ENCODE assay signal across 20 cellular contexts in genomic region chr5:178418031-178418430, GRCh38.
"Had no signal": no experiment of that assay in that cellular context is flagged by ENCODE, and none has a peak within 500 bp of the region (broad histone marks: within the 10 kb centered on the region; RNA-seq: fewer than 3 reads in every experiment).

No MANE protein-coding gene starts in this region.

- H3K4me3 ChIP-seq: SJSA1, SK-N-MC had no signal

- H3K4me1 Mint-ChIP-seq: IgD-negative memory B cell had no signal

- H3K27me3 ChIP-seq: SJSA1 had no signal

- H3K27ac ChIP-seq: SJSA1, SK-N-MC had no signal

- H3K4me1 ChIP-seq: SJSA1 had no signal

- DNase-seq: MV-4-11, NCI-H1048, NCI-H1105, NCI-H1417, NCI-H1436 treated with DMSO at 0.1 percent for 48 hours, NCI-H1694, NCI-H187 treated with DMSO at 0.1 percent for 48 hours, NCI-H2029 treated with DMSO at 0.1 percent for 48 hours, NCI-H2171 treated with DMSO at 0.1 percent for 48 hours, NCI-H345, NCI-H524, NCI-H69, NCI-H774, Right ventricle myocardium superior, RPMI8226, SIG-M5 had no signal

- FAIRE-seq: RCC 7860 had no signal

- H3K27ac Mint-ChIP-seq: IgD-negative memory B cell had no signal

- H3K36me3 Mint-ChIP-seq: IgD-negative memory B cell had no signal

- H3K4me3 Mint-ChIP-seq: IgD-negative memory B cell had no signal

- H3K9me3 Mint-ChIP-seq: IgD-negative memory B cell had no signal

- H3K36me3 ChIP-seq: SJSA1 had no signal
